Comparison of ENCODE assay signal across 8 cellular contexts in genomic region chr10:104337985-104338735, GRCh38. TPM values are rescaled to one million over a fixed set of nuclear protein-coding genes. Genes with fewer than 3 reads are reported as not detected.
DNase-seq lines count a peak whose midpoint lies in the region; ATAC-seq and TF ChIP-seq lines count a peak whose summit lies in the region.

ITPRIP (minus strand) TSS chr10:104338465; CDS start chr10:104316051, 22,414 bp downstream.

- ATAC-seq in GM21526 (IDR thresholded peaks at IDR 0.05; ENCODE audit: low FRiP score, unreplicated experiment) (peak; percentile 59), IMR-90 (ENCODE audit: low read depth) (peak; percentile 79), sciatic nerve (peak; percentile 86)

- TF ChIP-seq POLR2A in IMR-90 (IDR thresholded peaks at IDR 0.05; ENCODE audit: low read depth, low read length): peak; percentile 97

- no peak for TF ChIP-seq RAD21 in IMR-90 (IDR thresholded peaks at IDR 0.05; ENCODE audit: low read length)

- H3K9ac ChIP-seq in IMR-90 (ENCODE audit: low read depth, low read length): peak within 1 kb of the TSS; percentile 95

- H3K4ac ChIP-seq in IMR-90 (ENCODE audit: low read depth, low read length): peak within 1 kb of the TSS; percentile 99

- peaks cover 37% of the 10 kb centered on the region for H4K20me1 ChIP-seq in IMR-90 (ENCODE audit: insufficient read depth, low read length)

- peak within 1 kb of the TSS; percentile 61 for H4K5ac ChIP-seq in IMR-90 (ENCODE audit: low read depth, low read length)

- BruUV-seq in IMR-90 (replicated peaks; lab: Mats Ljungman, UMichigan): no TSS peak

- H3K4me2 ChIP-seq in IMR-90 (ENCODE audit: low read depth, low read length): peak within 1 kb of the TSS; percentile 97

- peak within 1 kb of the TSS; percentile 98 for H3K27ac ChIP-seq in IMR-90 (ENCODE audit: insufficient read depth, low read length)

- H2AK9ac ChIP-seq in IMR-90 (replicated peaks; ENCODE audit: low read depth, low read length, poor library complexity): peak within 1 kb of the TSS; percentile 95

- peak within 1 kb of the TSS; percentile 98 for H2AFZ ChIP-seq in IMR-90 (replicated peaks; ENCODE audit: low read length, poor library complexity)

- H2AK5ac ChIP-seq in IMR-90 (ENCODE audit: low read depth, low read length): peak within 1 kb of the TSS; percentile 80

- intact Hi-C loops in IMR-90 (cut with micrococcal nuclease): loop anchor here (1.0 to 5.0 kb wide), 3 partner anchors 8 to 451 kb away; no protein-coding TSS in a partner anchor
- intact Hi-C loops in sciatic nerve (cut with DNase I): no loop called here

- H2BK15ac ChIP-seq in IMR-90 (ENCODE audit: low read depth, low read length): peak within 1 kb of the TSS; percentile 81; the same call in 1 of the 3 replicates

- peak within 1 kb of the TSS; percentile 83 for H3K18ac ChIP-seq in IMR-90 (ENCODE audit: low read depth, low read length)

- peak within 1 kb of the TSS; percentile 94; the same call in 1 of the 2 replicates for H2BK20ac ChIP-seq in IMR-90 (ENCODE audit: low read depth, low read length)

- peaks cover 3% of the 10 kb centered on the region; the same call in 1 of the 2 replicates for H3K36me3 ChIP-seq in IMR-90 (ENCODE audit: control insufficient read depth, insufficient read depth, low read length)

- peaks cover 31% of the 10 kb centered on the region for H3K9me1 ChIP-seq in IMR-90 (ENCODE audit: insufficient read depth, low read length)

- peak within 1 kb of the TSS; percentile 99 for H2BK5ac ChIP-seq in IMR-90 (ENCODE audit: low read depth, low read length, poor library complexity, severe bottlenecking)

- CTCF ChIA-PET in IMR-90 (lab: Yijun Ruan, JAX): interaction anchor here (0.5 to 1.8 kb wide), 4 partner anchors 32 to 47 kb away, joined by 3 to 7 read pairs (median 4); no protein-coding TSS in a partner anchor

- 0% methylated on average over 15 of the region's 70 CpGs; no CpG with 5 or more reads in 1 of the 2 experiments for WGBS in IMR-90 (ENCODE audit: extremely low coverage in 2 of 2, insufficient read length in 1 of 2), 2 experiments

- H3K4me1 ChIP-seq in IMR-90 (ENCODE audit: control insufficient read depth, insufficient read depth, low read length): peaks cover 31% of the 10 kb centered on the region

- H2BK120ac ChIP-seq in IMR-90 (ENCODE audit: low read depth, low read length): peak within 1 kb of the TSS; percentile 100

- TF ChIP-seq CTCF in IMR-90 (conservative IDR thresholded peaks at IDR 0.05; ENCODE audit: low read depth, low read length): no peak; the same call in 1 of the 2 replicates

- peaks cover 6 to 45% of the 10 kb centered on the region in 2 experiments; a peak in 3 of 4 replicates for H3K79me1 ChIP-seq in IMR-90 (ENCODE audit: low read depth in 1 of 2, low read length in 2 of 2)

- DNase-seq in ELF-1 (ENCODE audit: low read depth, low spot score) (peak; percentile 84), IMR-90 (peak; percentile 87), T-helper 2 cell (peak; percentile 40 to 85 (median 61)), anterior cingulate cortex (lab: John Stamatoyannopoulos, UW) (peak in 50 of 58 donors; percentile 31 to 83 (median 60)), hepatic stellate cell (ENCODE audit: low spot score) (peak; percentile 75), sciatic nerve (ENCODE audit: low spot score) (peak; percentile 85), NCI-H2029 (lab: John Stamatoyannopoulos, UW) (no peak)

- no peaks in the 10 kb centered on the region for H3K9me3 ChIP-seq in IMR-90 (ENCODE audit: control insufficient read depth, insufficient read depth, low read length)

- no peaks in the 10 kb centered on the region for H3K27me3 ChIP-seq in IMR-90 (ENCODE audit: control insufficient read depth, insufficient read depth, low read length)

- peak within 1 kb of the TSS; percentile 99 for H4K91ac ChIP-seq in IMR-90 (ENCODE audit: insufficient read depth, low read depth, low read length)

- in situ Hi-C loops in IMR-90 (cut with MboI; ENCODE audit: low sequenced_read_pairs): no loop called here

- H3K14ac ChIP-seq in IMR-90 (replicated peaks; ENCODE audit: low read depth, low read length): peak within 1 kb of the TSS; percentile 100

- POLR2A ChIA-PET in IMR-90 (lab: Charles Lee; ENCODE audit: unreplicated experiment): interaction anchor here (0.6 kb wide), 1 partner anchor 18 kb away, joined by 3 read pairs; no protein-coding TSS in a partner anchor

- peak within 1 kb of the TSS; percentile 83 for H3K4me3 ChIP-seq in IMR-90 (ENCODE audit: insufficient read depth, low read depth, low read length)

- H3K56ac ChIP-seq in IMR-90 (ENCODE audit: extremely low read depth, insufficient read depth, low read length): peak within 1 kb of the TSS; percentile 96

- peak within 1 kb of the TSS; percentile 97 for H3K23ac ChIP-seq in IMR-90 (ENCODE audit: low read depth, low read length)

- dilution Hi-C loops in IMR-90 (cut with HindIII; ENCODE audit: low sequenced_read_pairs, unreplicated experiment): no loop called here

- peak within 1 kb of the TSS; percentile 67 to 97 for H4K8ac ChIP-seq in IMR-90 (ENCODE audit: low read depth in 2 of 2, low read length in 2 of 2)

TF ChIP-seq in IMR-90, 13 proteins besides CTCF, POLR2A, EP300 and RAD21:
- TF ChIP-seq MXI1 (IDR thresholded peaks at IDR 0.05; ENCODE audit: borderline replicate concordance, low read depth, low read length) (0 out of 2 replicates have a peak, but pooled peaks have one; percentile 24), MAFK (IDR thresholded peaks at IDR 0.05; ENCODE audit: low read depth, low read length) (no peak), CEBPB (IDR thresholded peaks at IDR 0.05; ENCODE audit: low read depth, low read length) (no peak), MAZ (IDR thresholded peaks at IDR 0.05; ENCODE audit: borderline replicate concordance, low read depth, low read length) (peak; percentile 10; the same call in 1 of the 2 replicates), CHD1 (IDR thresholded peaks at IDR 0.05; ENCODE audit: low read depth, low read length) (peak; percentile 76; the same call in 1 of the 2 replicates)

RNA-seq across cellular contexts. Expression of gene ITPRIP, which starts in this region (rescaled TPM):
- 7.2 and 7.5 TPM in 2 replicates for total RNA-seq in IMR-90 (2012; rRNA removed)
- polyA plus RNA-seq in IMR-90 (2012; rRNA removed): 31.9 and 38.1 TPM in 2 replicates
- polyA plus RNA-seq in IMR-90 (2012; cell fraction: cytosol; rRNA removed): 24.7 and 46.9 TPM in 2 replicates
- polyA plus RNA-seq in IMR-90 (2012; cell fraction: nucleus; rRNA removed; ENCODE audit: low replicate concordance): 64.8 and 65.2 TPM in 2 replicates
- total RNA-seq in sciatic nerve: 24.7 TPM
